13 cellular contexts compared by ENCODE assay signal in genomic region chr13:106942558-106942957, GRCh38.
"Had no signal": no experiment of that assay in that cellular context is flagged by ENCODE, and none has a peak within 500 bp of the region (broad histone marks: within the 10 kb centered on the region; RNA-seq: fewer than 3 reads in every experiment).

No MANE protein-coding gene starts in this region.

- H3K4me2 ChIP-seq: hepatocyte had no signal

- H3K79me2 ChIP-seq: hepatocyte had no signal

- ATAC-seq: esophagus mucosa; mucosa of descending colon; naive thymus-derived CD4-positive, alpha-beta T cell; pancreas; WTC11 had no signal

- H3K4me3 ChIP-seq: colonic mucosa, hepatocyte, left ventricle myocardium inferior, mucosa of descending colon, pancreas had no signal

- H3K4me1 ChIP-seq: colonic mucosa, left ventricle myocardium inferior, pancreas had no signal

- H3K27me3 ChIP-seq: colonic mucosa, hepatocyte had no signal

- H3K9me3 ChIP-seq: colonic mucosa, left ventricle myocardium inferior, mucosa of descending colon, pancreas had no signal

- DNase-seq: activated CD4-positive, alpha-beta T cell treated with anti-CD3 and anti-CD28 coated beads for 48 hours; activated gamma-delta T cell treated with Interleukin-2 at 50 U/mL for 16 hours; amniotic stem cell; colonic mucosa; left ventricle myocardium inferior; mucosa of descending colon; naive thymus-derived CD4-positive, alpha-beta T cell; pancreas; stimulated activated CD4-positive, alpha-beta T cell treated with anti-CD3 and anti-CD28 coated beads, Interleukin-12 subunit alpha, Interleukin-12 subunit beta, amount 100 ng/mL, for 4 hours; trophoblast cell had no signal

- H3K36me3 ChIP-seq: colonic mucosa, left ventricle myocardium inferior, pancreas had no signal

- H3K27ac ChIP-seq: colonic mucosa, hepatocyte, left ventricle myocardium inferior, pancreas had no signal
